In genomic region chr20:53513168-53513488, GRCh38 we compare ENCODE assay signal across 15 cellular contexts.
DNase-seq lines count a peak whose midpoint lies in the region; ATAC-seq and TF ChIP-seq lines count a peak whose summit lies in the region.
"Had no signal": no experiment of that assay in that cellular context is flagged by ENCODE, and none has a peak within 500 bp of the region (broad histone marks: within the 10 kb centered on the region; RNA-seq: fewer than 3 reads in every experiment).

No MANE protein-coding gene starts in this region.

- no peaks in the 10 kb centered on the region for H3K27me3 Mint-ChIP-seq in activated CD8-positive, alpha-beta memory T cell treated with anti-CD3 and anti-CD28 coated beads, Interleukin-2, amount 10 ng/mL, durations not matched to agents 7 days and 5 days
- no peaks in the 10 kb centered on the region for H3K27me3 Mint-ChIP-seq in progenitor cell of endocrine pancreas
- H3K27me3 Mint-ChIP-seq: B cell; CD4-positive, alpha-beta T cell; IgD-negative memory B cell had no signal

- H3K4me3 ChIP-seq in fibroblast of mammary gland (ENCODE audit: control insufficient read depth, low read depth, low read length) (no peak overlapping the region), H7 (ENCODE audit: insufficient read depth, low read depth, low read length) (no peak overlapping the region)
- H3K4me3 ChIP-seq: GM12878 had no signal

- no peaks in the 10 kb centered on the region for H3K36me3 Mint-ChIP-seq in activated CD8-positive, alpha-beta memory T cell treated with anti-CD3 and anti-CD28 coated beads, Interleukin-2, amount 10 ng/mL, durations not matched to agents 7 days and 5 days
- peaks cover 4% of the 10 kb centered on the region for H3K36me3 Mint-ChIP-seq in progenitor cell of endocrine pancreas (ENCODE audit: insufficient read depth)

- H3K4me1 Mint-ChIP-seq in activated CD8-positive, alpha-beta memory T cell treated with anti-CD3 and anti-CD28 coated beads, Interleukin-2, amount 10 ng/mL, durations not matched to agents 7 days and 5 days, result no peaks in the 10 kb centered on the region
- H3K4me1 Mint-ChIP-seq in progenitor cell of endocrine pancreas (ENCODE audit: low read depth), result peaks cover 18% of the 10 kb centered on the region
- H3K4me1 Mint-ChIP-seq: B cell, IgD-negative memory B cell had no signal

- CTCF ChIA-PET in activated CD8-positive, alpha-beta memory T cell treated with anti-CD3 and anti-CD28 coated beads, Interleukin-2, amount 10 ng/mL, durations not matched to agents 7 days and 5 days (lab: Charles Lee), result no interaction called here

- no peak for ATAC-seq in activated CD8-positive, alpha-beta memory T cell treated with anti-CD3 and anti-CD28 coated beads, Interleukin-2, amount 10 ng/mL, durations not matched to agents 7 days and 5 days
- ATAC-seq in GM19328 (IDR thresholded peaks at IDR 0.05; ENCODE audit: unreplicated experiment), result no peak
- ATAC-seq: GM12878, HCT116 had no signal

- peak; percentile 7 for DNase-seq in activated CD8-positive, alpha-beta memory T cell treated with anti-CD3 and anti-CD28 coated beads, Interleukin-2, amount 50 U/mL, for 48 hours
- no peak for DNase-seq in activated CD8-positive, alpha-beta memory T cell treated with anti-CD3 and anti-CD28 coated beads, Interleukin-2, amount 10 ng/mL, durations not matched to agents 7 days and 5 days
- DNase-seq in SW480 (ENCODE audit: low spot score), result peak; percentile 27
- DNase-seq in fibroblast of mammary gland (ENCODE audit: low read depth), result peak; percentile 45
- no peak for DNase-seq in progenitor cell of endocrine pancreas (ENCODE audit: low spot score, unreplicated experiment)
- DNase-seq in H7, result no peak
- no peak for DNase-seq in cortex of kidney (lab: John Stamatoyannopoulos, UW)
- DNase-seq: C1 segment of cervical spinal cord; CD4-positive, alpha-beta T cell; DMS79 had no signal

- H3K9me3 Mint-ChIP-seq in activated CD8-positive, alpha-beta memory T cell treated with anti-CD3 and anti-CD28 coated beads, Interleukin-2, amount 10 ng/mL, durations not matched to agents 7 days and 5 days (ENCODE audit: low read depth), result no peaks in the 10 kb centered on the region
- H3K9me3 Mint-ChIP-seq in progenitor cell of endocrine pancreas (ENCODE audit: low read depth), result peaks cover 6% of the 10 kb centered on the region
- H3K9me3 Mint-ChIP-seq: CD4-positive, alpha-beta T cell; IgD-negative memory B cell had no signal

- H3K36me3 ChIP-seq in H7 (replicated peaks; ENCODE audit: control insufficient read depth, insufficient read depth, low read length), result no peaks in the 10 kb centered on the region

- TF ChIP-seq CTCF in fibroblast of mammary gland (conservative IDR thresholded peaks at IDR 0.05; ENCODE audit: control insufficient read depth, insufficient read depth, low read depth, low read length) (no peak), progenitor cell of endocrine pancreas (IDR thresholded peaks at IDR 0.05; ENCODE audit: unreplicated experiment) (no peak)

- no peak overlapping the region for H3K4me3 Mint-ChIP-seq in activated CD8-positive, alpha-beta memory T cell treated with anti-CD3 and anti-CD28 coated beads, Interleukin-2, amount 10 ng/mL, durations not matched to agents 7 days and 5 days
- H3K4me3 Mint-ChIP-seq in progenitor cell of endocrine pancreas (ENCODE audit: low read depth), result no peak overlapping the region
- H3K4me3 Mint-ChIP-seq: B cell; CD4-positive, alpha-beta T cell; IgD-negative memory B cell had no signal

- H3K27ac Mint-ChIP-seq in activated CD8-positive, alpha-beta memory T cell treated with anti-CD3 and anti-CD28 coated beads, Interleukin-2, amount 10 ng/mL, durations not matched to agents 7 days and 5 days, result no peak overlapping the region
- H3K27ac Mint-ChIP-seq in progenitor cell of endocrine pancreas, result peak overlapping the region; percentile 90
- H3K27ac Mint-ChIP-seq: B cell; CD4-positive, alpha-beta T cell; IgD-negative memory B cell had no signal

- H3K27me3 ChIP-seq in H7 (ENCODE audit: control insufficient read depth, insufficient read depth, low read length), result no peaks in the 10 kb centered on the region

Comparison
In these comparisons a context has a peak if more than half of its experiments do, and no peak if none do; other contexts are left out.
1. DNase-seq: peak in activated CD8-positive, alpha-beta memory T cell treated with anti-CD3 and anti-CD28 coated beads, Interleukin-2, amount 50 U/mL, for 48 hours (single experiment), SW480 (single experiment) and fibroblast of mammary gland (single experiment); none in activated CD8-positive, alpha-beta memory T cell treated with anti-CD3 and anti-CD28 coated beads, Interleukin-2, amount 10 ng/mL, durations not matched to agents 7 days and 5 days (single experiment), progenitor cell of endocrine pancreas (single experiment), H7 (single experiment) and cortex of kidney (single experiment).